ENCODE assay signal across 8 cellular contexts in the genomic region with DNA sequence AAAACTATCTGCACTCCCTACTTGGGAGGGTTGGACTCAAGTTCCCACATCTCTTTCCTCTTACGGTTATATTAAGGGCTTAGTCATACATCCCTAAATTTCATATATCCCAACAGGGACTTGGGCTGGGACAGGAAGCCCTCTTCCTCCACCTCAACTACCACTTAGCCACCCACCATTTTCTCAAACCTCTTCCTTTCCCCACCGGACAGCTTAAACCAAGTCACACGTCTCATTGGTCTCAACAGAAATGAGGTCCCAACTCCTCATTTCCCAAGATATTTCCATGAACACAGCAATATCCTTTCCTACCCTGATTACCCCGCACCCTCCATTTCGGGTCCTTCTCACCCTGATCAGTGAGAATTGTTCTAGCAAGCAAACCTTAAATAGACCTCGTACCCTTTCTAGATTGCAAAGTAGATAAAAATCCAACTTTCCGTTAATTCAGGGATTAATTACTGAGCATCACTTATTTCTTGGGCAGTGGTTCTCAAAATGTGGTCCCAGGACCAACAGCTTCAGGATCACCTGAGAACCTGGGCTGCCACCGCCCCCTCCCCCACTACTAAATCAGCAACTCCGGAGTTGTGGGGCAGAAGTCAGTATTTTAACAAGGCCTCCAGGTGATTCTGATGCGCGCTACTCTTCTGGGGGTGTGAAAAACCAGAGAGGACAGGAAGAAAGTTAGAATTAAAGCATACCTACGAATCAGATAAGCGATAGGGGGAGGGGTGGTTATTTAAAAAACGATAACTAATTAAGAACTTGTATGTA. TPM values are rescaled to one million over a fixed set of nuclear protein-coding genes. Genes with fewer than 3 reads are reported as not detected.
DNase-seq lines count a peak whose midpoint lies in the region; ATAC-seq and TF ChIP-seq lines count a peak whose summit lies in the region.

No MANE protein-coding gene starts in this region.

- H3K4me3 ChIP-seq in astrocyte of the cerebellum (ENCODE audit: low read depth, low read length): peak overlapping the region; percentile 94
- H3K4me3 ChIP-seq in iPS-18a (ENCODE audit: low read length): peak overlapping the region; percentile 98
- H3K4me3 ChIP-seq in skeletal muscle tissue (ENCODE audit: low read length in 3 of 3): peak overlapping the region; percentile 92 to 98 (median 98)

- in situ Hi-C loops in astrocyte of the cerebellum (cut with HindIII; ENCODE audit: low sequenced_read_pairs): no loop called here

- H3K9me3 ChIP-seq in iPS-18a (ENCODE audit: control insufficient read depth, low read depth, low read length) (no peaks in the 10 kb centered on the region), skeletal muscle tissue (ENCODE audit: control insufficient read depth in 3 of 3, low read length in 3 of 3) (no peaks in the 10 kb centered on the region)

- H3K4me1 ChIP-seq in iPS-18a (ENCODE audit: control insufficient read depth, low read depth, low read length): peaks cover 3% of the 10 kb centered on the region
- peaks cover 8 to 19% (median 15%) of the 10 kb centered on the region in 3 donors for H3K4me1 ChIP-seq in skeletal muscle tissue (ENCODE audit: control insufficient read depth in 3 of 3, insufficient read depth in 3 of 3, low read length in 3 of 3)

- peak overlapping the region; percentile 93 for H3K9ac ChIP-seq in iPS-18a (ENCODE audit: low read length)
- H3K9ac ChIP-seq in skeletal muscle tissue (ENCODE audit: low read depth in 1 of 3, low read length in 3 of 3): peak overlapping the region; percentile 94 to 96 (median 96)

- peak; percentile 27 for DNase-seq in NCI-H1105 treated with DMSO at 0.1 percent for 48 hours (lab: John Stamatoyannopoulos, UW)
- no peak for DNase-seq in NCI-H1105 (lab: John Stamatoyannopoulos, UW)
- DNase-seq in NCI-H69 (lab: John Stamatoyannopoulos, UW): peak; percentile 72
- DNase-seq in astrocyte of the cerebellum (ENCODE audit: low read depth): no peak
- no peak for DNase-seq in NCI-H2029 (lab: John Stamatoyannopoulos, UW)

- peak overlapping the region; percentile 90 for H3K27ac ChIP-seq in iPS-18a (ENCODE audit: low read length)
- peak overlapping the region; percentile 91 for H3K27ac ChIP-seq in skeletal muscle tissue (ENCODE audit: low read depth, low read length)

- ATAC-seq in HG02571 (IDR thresholded peaks at IDR 0.05; ENCODE audit: unreplicated experiment): peak; percentile 30

- H3K36me3 ChIP-seq in iPS-18a (ENCODE audit: control insufficient read depth, low read depth, low read length): no peaks in the 10 kb centered on the region
- peaks cover 0 to 4% (median under 1%) of the 10 kb centered on the region in 3 donors for H3K36me3 ChIP-seq in skeletal muscle tissue (ENCODE audit: control insufficient read depth in 3 of 3, insufficient read depth in 3 of 3, low read length in 3 of 3)

- TF ChIP-seq CTCF in astrocyte of the cerebellum (IDR thresholded peaks at IDR 0.05; ENCODE audit: low read depth, low read length, missing control alignments): no peak

- H3K27me3 ChIP-seq in iPS-18a (ENCODE audit: control insufficient read depth, insufficient read depth, low read length) (no peaks in the 10 kb centered on the region), skeletal muscle tissue (ENCODE audit: control insufficient read depth in 3 of 3, insufficient read depth in 3 of 3, low read length in 3 of 3) (no peaks in the 10 kb centered on the region)

RNA-seq across cellular contexts. Expression of gene ZSCAN30, which starts 0.5 kb away (rescaled TPM):
- 8.9 TPM for total RNA-seq in skeletal muscle tissue

RNA-seq across cellular contexts. Expression of gene ZNF397, which starts 48.6 kb away (rescaled TPM):
- total RNA-seq in skeletal muscle tissue: 18.3 TPM

RNA-seq across cellular contexts. Expression of gene ZNF24, which starts 54.7 kb away (rescaled TPM):
- total RNA-seq in skeletal muscle tissue: 27.1 TPM

Comparison
In these comparisons a context has a peak if more than half of its experiments do, and no peak if none do; other contexts are left out.
1. DNase-seq: peak in NCI-H1105 treated with DMSO at 0.1 percent for 48 hours (single experiment) and NCI-H69 (single experiment); none in NCI-H1105 (single experiment), astrocyte of the cerebellum (single experiment) and NCI-H2029 (single experiment).
2. Peak in every context shown above with its lines, with median percentiles within 50 percentile points of each other: H3K4me3 ChIP-seq.